In genomic region chr6:31730631-31731086, GRCh38 we compare ENCODE assay signal across 8 cellular contexts. TPM values are rescaled to one million over a fixed set of nuclear protein-coding genes. Genes with fewer than 3 reads are reported as not detected.
DNase-seq lines count a peak whose midpoint lies in the region; ATAC-seq and TF ChIP-seq lines count a peak whose summit lies in the region.

No MANE protein-coding gene starts in this region.

- peak overlapping the region; percentile 96 to 99 (median 98) for H3K27ac ChIP-seq in sigmoid colon
- H3K27ac ChIP-seq in OCI-LY7 (ENCODE audit: low read depth, low read length, poor library complexity, severe bottlenecking) = no peak overlapping the region

- H3K4me1 ChIP-seq in ES-I3 (ENCODE audit: insufficient read depth, low read length) (peaks cover 8% of the 10 kb centered on the region), sigmoid colon (peaks cover 0 to 47% (median 39%) of the 10 kb centered on the region in 4 donors), OCI-LY7 (ENCODE audit: insufficient read depth, low read length, poor library complexity, severe bottlenecking) (peaks cover 57% of the 10 kb centered on the region)

- no peak for TF ChIP-seq EP300 in sigmoid colon (IDR thresholded peaks at IDR 0.05)

- TF ChIP-seq POLR2A in sigmoid colon (IDR thresholded peaks at IDR 0.05) = no peak

- peak overlapping the region; percentile 74 to 90 for H3K27ac Mint-ChIP-seq in T-cell

- TF ChIP-seq CTCF in fibroblast of pulmonary artery (IDR thresholded peaks at IDR 0.05; ENCODE audit: low read length, missing control alignments) = no peak
- no peak for TF ChIP-seq CTCF in sigmoid colon (IDR thresholded peaks at IDR 0.05)
- no peak for TF ChIP-seq CTCF in OCI-LY7 (conservative IDR thresholded peaks at IDR 0.05; ENCODE audit: low read length)

- no peaks in the 10 kb centered on the region for H3K27me3 ChIP-seq in sigmoid colon

- H3K36me3 ChIP-seq in ES-I3 (ENCODE audit: insufficient read depth, low read length) (peaks cover 21% of the 10 kb centered on the region), sigmoid colon (peaks cover 32 to 56% (median 43%) of the 10 kb centered on the region in 4 donors), OCI-LY7 (ENCODE audit: insufficient read depth, low read length) (peaks cover 67% of the 10 kb centered on the region)

- H3K79me2 ChIP-seq in OCI-LY7 (ENCODE audit: insufficient read depth, low read depth, low read length) = peaks cover 21% of the 10 kb centered on the region

- 73 to 90% methylated on average over 11 of the region's 11 CpGs for WGBS in sigmoid colon, 2 donors

- no peaks in the 10 kb centered on the region for H3K9me3 ChIP-seq in ES-I3 (ENCODE audit: control insufficient read depth, insufficient read depth, low read length)
- H3K9me3 ChIP-seq in sigmoid colon = no peaks in the 10 kb centered on the region
- H3K9me3 ChIP-seq in OCI-LY7 (ENCODE audit: low read length) = no peaks in the 10 kb centered on the region

- ATAC-seq in T-cell (replicated peaks in 1 of 4) = no peak
- ATAC-seq in HG02938 (IDR thresholded peaks at IDR 0.05; ENCODE audit: unreplicated experiment) = no peak

- CTCF ChIA-PET in T-cell (lab: Charles Lee) (interaction anchor here in 1 of 2 donors (0.5 to 2.3 kb wide), 9 partner anchors 10 to 132 kb away, joined by 3 to 29 read pairs (median 4); partner anchors contain the start of genes LSM2 and NEU1), OCI-LY7 (lab: Charles Lee; ENCODE audit: unreplicated experiment) (interaction anchor here (1.8 kb wide), 1 partner anchor 8 kb away, joined by 5 read pairs; no protein-coding TSS in a partner anchor)

- no peak for DNase-seq in T-cell
- no peak for DNase-seq in fibroblast of pulmonary artery (ENCODE audit: low read depth)
- DNase-seq in sigmoid colon = no peak
- no peak for DNase-seq in OCI-LY7 (ENCODE audit: low spot score)
- no peak for DNase-seq in NCI-H2081 treated with DMSO at 0.1 percent for 48 hours (lab: John Stamatoyannopoulos, UW)
- no peak for DNase-seq in DMS 273 (lab: John Stamatoyannopoulos, UW; ENCODE audit: unreplicated experiment)

- intact Hi-C loops in sigmoid colon (cut with DNase I) = no loop called here
- intact Hi-C loops in OCI-LY7 (cut with micrococcal nuclease; ENCODE audit: unreplicated experiment) = no loop called here

- H3K4me3 Mint-ChIP-seq in T-cell = peak overlapping the region; percentile 94 to 96 (median 94)

- 0 out of 2 replicates have a peak, but pooled peaks cover 8% of the 10 kb centered on the region for H4K20me1 ChIP-seq in OCI-LY7 (ENCODE audit: insufficient read depth, low read length)

- POLR2A ChIA-PET in T-cell (lab: Charles Lee) (no interaction called here), OCI-LY7 (lab: Charles Lee) (interaction anchor here (0.5 to 2.2 kb wide), 4 partner anchors 9 to 168 kb away, joined by 3 to 19 read pairs (median 4); partner anchors contain the start of gene MSH5)

- H3K9me2 ChIP-seq in OCI-LY7 (ENCODE audit: insufficient read depth, low read length) = no peaks in the 10 kb centered on the region

- H3K4me3 ChIP-seq in fibroblast of pulmonary artery (replicated peaks; ENCODE audit: low read depth, low read length) (peak overlapping the region; percentile 90), sigmoid colon (peak overlapping the region in 2 of 4 donors; percentile 78 to 82), OCI-LY7 (ENCODE audit: low read depth, low read length, poor library complexity, severe bottlenecking) (no peak overlapping the region)

- H3K4me2 ChIP-seq in OCI-LY7 (ENCODE audit: low read length) = no peak overlapping the region

- no peaks in the 10 kb centered on the region for H3K27me3 Mint-ChIP-seq in T-cell

- no peak overlapping the region for H2AFZ ChIP-seq in OCI-LY7 (ENCODE audit: low read length)

- peaks cover 19% of the 10 kb centered on the region for H3K36me3 Mint-ChIP-seq in T-cell

- BruUV-seq in OCI-LY7 (replicated peaks; lab: Mats Ljungman, UMichigan) = no TSS peak

- H3K9me3 Mint-ChIP-seq in T-cell = no peaks in the 10 kb centered on the region

- peaks cover 58 to 74% (median 73%) of the 10 kb centered on the region in 3 donors for H3K4me1 Mint-ChIP-seq in T-cell

- peak overlapping the region; percentile 85; the same call in 1 of the 2 replicates for H3K9ac ChIP-seq in ES-I3 (ENCODE audit: low read depth, low read length)

RNA-seq across cellular contexts. Expression of gene DDAH2, which starts 1.6 kb away (rescaled TPM):
- total RNA-seq in T-cell (10 to 100 TPM in 4 of 5 donors, 1 to 10 TPM in 1; 9.0 to 13.2 (median 11.5) TPM), sigmoid colon (100 to 1,000 TPM in 2 of 4 donors, 10 to 100 TPM in 2; 86.7 to 146 (median 107) TPM), OCI-LY7 (2022) (20.4 and 26.4 TPM in 2 replicates)
- 100 to 1,000 TPM; 137 to 340 (median 213) TPM for polyA plus RNA-seq in sigmoid colon
- total RNA-seq in OCI-LY7 (2014; rRNA removed; shearing (Covaris generic)) = 14.0 and 20.6 TPM in 2 replicates

RNA-seq across cellular contexts. Expression of gene CLIC1, which starts 5.7 kb away (rescaled TPM):
- total RNA-seq in T-cell = 100 to 1,000 TPM in 4 of 5 donors, 10 to 100 TPM in 1; 89.5 to 146 (median 112) TPM
- total RNA-seq in sigmoid colon = 100 to 1,000 TPM; 172 to 251 (median 214) TPM
- 100 to 1,000 TPM; 623 to 668 (median 634) TPM for polyA plus RNA-seq in sigmoid colon
- 376 and 413 TPM in 2 replicates for total RNA-seq in OCI-LY7 (2014; rRNA removed; shearing (Covaris generic))
- 314 and 318 TPM in 2 replicates for total RNA-seq in OCI-LY7 (2022)

RNA-seq across cellular contexts. Expression of gene MPIG6B, which starts 7.5 kb away (rescaled TPM):
- total RNA-seq in T-cell (1 to 10 TPM in 1 of 5 donors, under 1 TPM in 4; 0.26 to 2.6 (median 0.30) TPM), sigmoid colon (not detected), OCI-LY7 (2022) (not detected in 2 replicates)
- under 1 TPM in 1 of 3 donors, not detected in 2; 0.13 TPM for polyA plus RNA-seq in sigmoid colon
- total RNA-seq in OCI-LY7 (2014; rRNA removed; shearing (Covaris generic)) = not detected in 2 replicates

RNA-seq across cellular contexts. Expression of gene LY6G6C, which starts 9.1 kb away (rescaled TPM):
- total RNA-seq in T-cell (not detected), sigmoid colon (not detected), OCI-LY7 (2022) (not detected in 2 replicates)
- polyA plus RNA-seq in sigmoid colon = 1 to 10 TPM in 2 of 3 donors, under 1 TPM in 1; 0.07 to 1.2 (median 1.2) TPM
- total RNA-seq in OCI-LY7 (2014; rRNA removed; shearing (Covaris generic)) = not detected in 2 replicates

RNA-seq across cellular contexts. Expression of gene MSH5, which starts 9.1 kb away (rescaled TPM):
- 10 to 100 TPM; 13.7 to 22.4 (median 14.4) TPM for total RNA-seq in T-cell
- 10 to 100 TPM in 1 of 4 donors, 1 to 10 TPM in 3; 4.2 to 23.5 (median 5.7) TPM for total RNA-seq in sigmoid colon
- polyA plus RNA-seq in sigmoid colon = 10 to 100 TPM in 1 of 3 donors, 1 to 10 TPM in 1, not detected in 1; 1.6 to 18.7 TPM
- 104 and 108 TPM in 2 replicates for total RNA-seq in OCI-LY7 (2014; rRNA removed; shearing (Covaris generic))
- total RNA-seq in OCI-LY7 (2022) = 218 and 258 TPM in 2 replicates
